21 cellular contexts compared by ENCODE assay signal in genomic region chr16:25138130-25138529, GRCh38. TPM values are rescaled to one million over a fixed set of nuclear protein-coding genes. Genes with fewer than 3 reads are reported as not detected.
DNase-seq lines count a peak whose midpoint lies in the region; ATAC-seq, FAIRE-seq and TF ChIP-seq lines count a peak whose summit lies in the region.
"Had no signal": no experiment of that assay in that cellular context is flagged by ENCODE, and none has a peak within 500 bp of the region (broad histone marks: within the 10 kb centered on the region; RNA-seq: fewer than 3 reads in every experiment).

No MANE protein-coding gene starts in this region.

- no peaks in the 10 kb centered on the region for H3K27me3 Mint-ChIP-seq in activated CD4-positive, alpha-beta memory T cell treated with anti-CD3 and anti-CD28 coated beads, Interleukin-2, amount 10 ng/mL, durations not matched to agents 7 days and 5 days

- H3K36me3 ChIP-seq in HepG2 (replicated peaks in 1 of 2; ENCODE audit: control insufficient read depth in 1 of 2, insufficient read depth in 2 of 2, low read length in 2 of 2): peaks cover 29 to 74% of the 10 kb centered on the region in 2 experiments
- peaks cover 0 to 26% (median 5%) of the 10 kb centered on the region in 4 donors for H3K36me3 ChIP-seq in right lobe of liver
- peaks cover 27% of the 10 kb centered on the region for H3K36me3 ChIP-seq in RWPE2 (ENCODE audit: low read depth)

- no peaks in the 10 kb centered on the region for H3K79me2 ChIP-seq in HepG2 (ENCODE audit: insufficient read depth, low read length)

- H3K4me3 ChIP-seq in HepG2 (replicated peaks in 1 of 3; ENCODE audit: insufficient read depth in 1 of 3, low read depth in 2 of 3, low read length in 3 of 3) (no peak overlapping the region), right lobe of liver (no peak overlapping the region), RWPE2 (ENCODE audit: severe bottlenecking) (no peak overlapping the region), right cardiac atrium (ENCODE audit: low read length) (no peak overlapping the region)
- H3K4me3 ChIP-seq: MG63, SK-N-MC had no signal

- no peak overlapping the region for H3K4me3 Mint-ChIP-seq in activated CD4-positive, alpha-beta memory T cell treated with anti-CD3 and anti-CD28 coated beads, Interleukin-2, amount 10 ng/mL, durations not matched to agents 7 days and 5 days

- in situ Hi-C loops in HepG2 (cut with HindIII; ENCODE audit: extremely low pct_ligation_motif_present, low pct_unique_long_range_greater_than_20kb): no loop called here

- CTCF ChIA-PET in HepG2 (lab: Yijun Ruan, JAX; ENCODE audit: low intra/inter-chr PET ratio, low total read pairs): no interaction called here
- CTCF ChIA-PET in activated CD4-positive, alpha-beta memory T cell treated with anti-CD3 and anti-CD28 coated beads, Interleukin-2, amount 10 ng/mL, durations not matched to agents 7 days and 5 days (lab: Charles Lee): no interaction called here

- TF ChIP-seq RAD21 in HepG2 (CRISPR knock-in tag; IDR thresholded peaks at IDR 0.05): no peak

- no peak overlapping the region for H3K4me2 ChIP-seq in HepG2 (ENCODE audit: low read depth, low read length)

- FAIRE-seq in HepG2 (lab: Jason Lieb, UNC): no peak
- FAIRE-seq: D721Med, H1 had no signal

- peaks cover 17% of the 10 kb centered on the region for H3K36me3 Mint-ChIP-seq in activated CD4-positive, alpha-beta memory T cell treated with anti-CD3 and anti-CD28 coated beads, Interleukin-2, amount 10 ng/mL, durations not matched to agents 7 days and 5 days (ENCODE audit: low read depth)

- TF ChIP-seq CTCF in HepG2 (CRISPR knock-in tag; IDR thresholded peaks at IDR 0.05) (peak; percentile 45), right lobe of liver (IDR thresholded peaks at IDR 0.05) (no peak), RWPE2 (IDR thresholded peaks at IDR 0.05; ENCODE audit: poor library complexity, severe bottlenecking) (no peak)

- BruUV-seq in HepG2 (replicated peaks; lab: Mats Ljungman, UMichigan): no TSS peak

- no peak for DNase-seq in HepG2 (ENCODE audit: low spot score)
- no peak for DNase-seq in right lobe of liver
- no peak for DNase-seq in RWPE2 (ENCODE audit: low spot score)
- peak; percentile 67 for DNase-seq in islet precursor cell
- DNase-seq in iPS-NIHi11 (ENCODE audit: low spot score): no peak
- no peak for DNase-seq in right cardiac atrium
- DNase-seq in activated CD4-positive, alpha-beta memory T cell treated with anti-CD3 and anti-CD28 coated beads, Interleukin-2, amount 10 ng/mL, durations not matched to agents 7 days and 5 days: no peak
- DNase-seq: 8988T, DMS53, GF-D8, MG63, NCI-H1417, NCI-H187, NCI-H446, NCI-H526, OCI-M1, Right ventricle myocardium superior had no signal

- peak; percentile 84 for ATAC-seq in HepG2
- no peak for ATAC-seq in right lobe of liver
- 0 out of 3 replicates have a peak, but pooled peaks have one; percentile 10 for ATAC-seq in RWPE2 (ENCODE audit: low read depth)
- ATAC-seq in right cardiac atrium: no peak

- H3K27me3 ChIP-seq in HepG2 (ENCODE audit: control insufficient read depth in 1 of 2, insufficient read depth in 2 of 2, low read length in 2 of 2) (no peaks in the 10 kb centered on the region), right lobe of liver (no peaks in the 10 kb centered on the region), RWPE2 (ENCODE audit: insufficient read depth, poor library complexity, severe bottlenecking) (no peaks in the 10 kb centered on the region), right cardiac atrium (ENCODE audit: control insufficient read depth, insufficient read depth) (no peaks in the 10 kb centered on the region)
- H3K27me3 ChIP-seq: MG63 had no signal

- TF ChIP-seq EP300 in HepG2 (IDR thresholded peaks at IDR 0.05; ENCODE audit: low read depth in 2 of 2, low read length in 2 of 2) (no peak), HepG2 (CRISPR knock-in tag; IDR thresholded peaks at IDR 0.05; ENCODE audit: borderline replicate concordance) (no peak)

- no peak overlapping the region for H3K9ac ChIP-seq in HepG2 (ENCODE audit: insufficient read depth, low read depth, low read length)

- H3K4me1 ChIP-seq in HepG2 (ENCODE audit: insufficient read depth, low read length): no peaks in the 10 kb centered on the region
- H3K4me1 ChIP-seq in right lobe of liver: no peaks in the 10 kb centered on the region
- no peaks in the 10 kb centered on the region for H3K4me1 ChIP-seq in RWPE2 (ENCODE audit: insufficient read depth, poor library complexity, severe bottlenecking)
- no peaks in the 10 kb centered on the region for H3K4me1 ChIP-seq in right cardiac atrium (ENCODE audit: control insufficient read depth, insufficient read depth, low read length)

- intact Hi-C loops in HepG2 (cut with micrococcal nuclease; ENCODE audit: unreplicated experiment) (no loop called here), right lobe of liver (cut with DNase I) (no loop called here), right cardiac atrium (cut with DNase I) (no loop called here)

- H3K4me1 Mint-ChIP-seq in activated CD4-positive, alpha-beta memory T cell treated with anti-CD3 and anti-CD28 coated beads, Interleukin-2, amount 10 ng/mL, durations not matched to agents 7 days and 5 days: no peaks in the 10 kb centered on the region

- H3K9me3 ChIP-seq in HepG2 (ENCODE audit: low read length) (no peaks in the 10 kb centered on the region), right lobe of liver (no peaks in the 10 kb centered on the region), RWPE2 (ENCODE audit: severe bottlenecking) (no peaks in the 10 kb centered on the region), right cardiac atrium (ENCODE audit: control insufficient read depth, low read length) (no peaks in the 10 kb centered on the region)
- H3K9me3 ChIP-seq: MG63 had no signal

- H3K27ac ChIP-seq in HepG2 (ENCODE audit: extremely low read length, insufficient read depth, low read length): no peak overlapping the region
- H3K27ac ChIP-seq in right lobe of liver: no peak overlapping the region
- no peak overlapping the region for H3K27ac ChIP-seq in RWPE2 (ENCODE audit: poor library complexity, severe bottlenecking)
- H3K27ac ChIP-seq in right cardiac atrium (ENCODE audit: low read length): no peak overlapping the region
- H3K27ac ChIP-seq: C4-2B, SK-N-MC had no signal

- no peak overlapping the region for H2AFZ ChIP-seq in HepG2 (ENCODE audit: low read length)

- H3K27ac Mint-ChIP-seq in activated CD4-positive, alpha-beta memory T cell treated with anti-CD3 and anti-CD28 coated beads, Interleukin-2, amount 10 ng/mL, durations not matched to agents 7 days and 5 days: no peak overlapping the region

- WGBS in HepG2 (ENCODE audit: low lambda C conversion rate): 97% methylated on average over 6 of the region's 6 CpGs
- WGBS in right lobe of liver (ENCODE audit: insufficient coverage, low coverage, low lambda C conversion rate, missing lambda C conversion rate): 94% methylated on average over 4 of the region's 6 CpGs
- WGBS in right cardiac atrium: 89% methylated on average over 6 of the region's 6 CpGs

- H4K20me1 ChIP-seq in HepG2 (ENCODE audit: insufficient read depth, low read length): no peaks in the 10 kb centered on the region

- TF ChIP-seq POLR2A in HepG2 (IDR thresholded peaks at IDR 0.05; ENCODE audit: insufficient read depth in 1 of 2, low read depth in 2 of 2, low read length in 2 of 2) (no peak), right lobe of liver (IDR thresholded peaks at IDR 0.05) (no peak)

- H3K9me3 Mint-ChIP-seq in activated CD4-positive, alpha-beta memory T cell treated with anti-CD3 and anti-CD28 coated beads, Interleukin-2, amount 10 ng/mL, durations not matched to agents 7 days and 5 days: no peaks in the 10 kb centered on the region

- POLR2A ChIA-PET in HepG2 (lab: Yijun Ruan, JAX): no interaction called here
- POLR2A ChIA-PET in activated CD4-positive, alpha-beta memory T cell treated with anti-CD3 and anti-CD28 coated beads, Interleukin-2, amount 10 ng/mL, durations not matched to agents 7 days and 5 days (lab: Charles Lee): no interaction called here

TF ChIP-seq in HepG2, 621 proteins besides CTCF, POLR2A, EP300 and RAD21:
- peak; percentile 11; the same call in 1 of the 2 replicates for TF ChIP-seq SMC3 (IDR thresholded peaks at IDR 0.05; ENCODE audit: low read length)
- no peak for TF ChIP-seq ZNF616 (CRISPR knock-in tag; IDR thresholded peaks at IDR 0.05; ENCODE audit: low read depth)
- peak; percentile 36 for TF ChIP-seq STAG1 (CRISPR knock-in tag; IDR thresholded peaks at IDR 0.05)

RNA-seq across cellular contexts. Expression of gene LCMT1, which starts 26.6 kb away (rescaled TPM):
- total RNA-seq in HepG2 (2016; rRNA removed; fragmentation: Illumina TruSeq; extraction: Trizol) (48.7 and 56.5 TPM in 2 replicates), right lobe of liver (10 to 100 TPM in 3 of 6 experiments, 1 to 10 TPM in 3; 6.2 to 12.0 (median 8.9) TPM), right cardiac atrium (10 to 100 TPM; 34.2 to 41.6 (median 35.5) TPM)
- 67.0 and 75.9 TPM in 2 replicates for total RNA-seq in HepG2 (2016; cell fraction: cytosol; rRNA removed; fragmentation: Illumina TruSeq; extraction: Trizol; ENCODE audit: low read depth)
- 51.5 and 57.1 TPM in 2 replicates for total RNA-seq in HepG2 (2016; cell fraction: insoluble cytoplasmic fraction; rRNA removed; fragmentation: Illumina TruSeq; extraction: Trizol)
- 81.3 and 87.0 TPM in 2 replicates for total RNA-seq in HepG2 (2016; cell fraction: membrane; rRNA removed; fragmentation: Illumina TruSeq; extraction: Trizol)
- total RNA-seq in HepG2 (2016; cell fraction: nucleus; rRNA removed; fragmentation: Illumina TruSeq; extraction: Trizol): 28.0 and 34.4 TPM in 2 replicates
- polyA plus RNA-seq in HepG2 (2011; rRNA removed) (41.2 and 43.7 TPM in 2 replicates), right cardiac atrium (36.1 TPM)
- 42.6 and 51.2 TPM in 2 replicates for polyA plus RNA-seq in HepG2 (2011; cell fraction: cytosol; rRNA removed)
- 23.2 and 26.4 TPM in 2 replicates for polyA plus RNA-seq in HepG2 (2011; cell fraction: nucleus; rRNA removed)
- 67.7 and 68.8 TPM in 2 replicates for polyA plus RNA-seq in HepG2 (2012)
- polyA plus RNA-seq in HepG2 (2016; cell fraction: cytosol; fragmentation: Illumina TruSeq; extraction: Trizol; ENCODE audit: low read depth): 61.9 and 62.5 TPM in 2 replicates
- 64.0 and 66.9 TPM in 2 replicates for polyA plus RNA-seq in HepG2 (2016; cell fraction: insoluble cytoplasmic fraction; fragmentation: Illumina TruSeq; extraction: Trizol; ENCODE audit: low read depth)
- polyA plus RNA-seq in HepG2 (2016; cell fraction: membrane; fragmentation: Illumina TruSeq; extraction: Trizol; ENCODE audit: low read depth): 79.0 and 84.0 TPM in 2 replicates
- 40.6 and 45.1 TPM in 2 replicates for polyA plus RNA-seq in HepG2 (2016; cell fraction: nucleus; fragmentation: Illumina TruSeq; extraction: Trizol; ENCODE audit: insufficient read depth, low read depth)
- 27.8 and 49.9 TPM in 2 replicates for polyA minus RNA-seq in HepG2 (2011; rRNA and poly(A)+ RNA removed; ENCODE audit: low replicate concordance)
- 31.9 and 34.4 TPM in 2 replicates for polyA minus RNA-seq in HepG2 (2011; cell fraction: cytosol; rRNA and poly(A)+ RNA removed)
- polyA minus RNA-seq in HepG2 (2011; cell fraction: nucleus; rRNA and poly(A)+ RNA removed): 43.3 and 57.2 TPM in 2 replicates
- 10 to 100 TPM; 39.0 to 50.7 TPM for total RNA-seq in activated CD4-positive, alpha-beta memory T cell treated with anti-CD3 and anti-CD28 coated beads, Interleukin-2, amount 10 ng/mL, durations not matched to agents 7 days and 5 days

Comparison
In these comparisons a context has a peak if more than half of its experiments do, and no peak if none do; other contexts are left out.
1. ATAC-seq: peak in HepG2 (single experiment) and RWPE2 (single experiment); none in right lobe of liver (0 of 4) and right cardiac atrium (0 of 2).